In the genomic region with DNA sequence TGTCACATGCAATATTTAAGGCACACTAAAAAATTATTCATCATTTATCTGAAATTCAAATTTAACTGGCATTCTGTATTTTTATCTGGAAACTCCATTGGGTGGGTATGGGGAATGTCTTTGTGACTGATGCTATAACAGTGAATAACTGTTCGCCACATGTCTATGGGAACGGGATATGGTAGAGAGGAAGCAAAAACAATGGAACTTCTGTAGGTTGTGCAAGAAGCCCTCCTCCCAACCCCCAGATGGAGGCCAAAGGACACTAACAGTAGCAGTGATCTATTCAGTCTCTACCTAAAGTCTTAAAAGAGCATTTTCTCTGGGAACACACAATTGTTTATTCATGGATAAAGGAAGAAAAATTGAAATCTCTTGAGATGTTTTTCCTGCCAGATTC, we compare ENCODE assay signal across 1 cellular context.
TF ChIP-seq lines count a peak whose summit lies in the region.

No MANE protein-coding gene starts in this region.

TF ChIP-seq in HepG2, 621 proteins besides CTCF, POLR2A, EP300 and RAD21 (continued from another document and continues in another):
- TF ChIP-seq ZNF468 (CRISPR knock-in tag; IDR thresholded peaks at IDR 0.05) (no peak), ZNF12 (CRISPR knock-in tag; IDR thresholded peaks at IDR 0.05) (peak; percentile 94), CCAR2 (optimal IDR thresholded peaks at IDR 0.05; ENCODE audit: low read depth, low read length) (no peak), ZNF772 (CRISPR knock-in tag; IDR thresholded peaks at IDR 0.05) (no peak), IKZF4 (CRISPR knock-in tag; IDR thresholded peaks at IDR 0.05; ENCODE audit: borderline replicate concordance, low read depth, not compliant biosample characterization) (no peak), SNAI1 (CRISPR knock-in tag; IDR thresholded peaks at IDR 0.05; ENCODE audit: borderline replicate concordance) (no peak), CREB1 (IDR thresholded peaks at IDR 0.05) (no peak), CREB1 (CRISPR knock-in tag; IDR thresholded peaks at IDR 0.05) (no peak), ZNF234 (CRISPR knock-in tag; conservative IDR thresholded peaks at IDR 0.05) (no peak), ZFP36L1 (CRISPR knock-in tag; IDR thresholded peaks at IDR 0.05) (no peak), TEAD2 (CRISPR knock-in tag; IDR thresholded peaks at IDR 0.05) (no peak), MEIS1 (CRISPR knock-in tag; IDR thresholded peaks at IDR 0.05; ENCODE audit: borderline replicate concordance) (no peak), NBN (conservative IDR thresholded peaks at IDR 0.05) (no peak), ZFAT (CRISPR knock-in tag; conservative IDR thresholded peaks at IDR 0.05) (no peak), PAWR (CRISPR knock-in tag; IDR thresholded peaks at IDR 0.05; ENCODE audit: borderline replicate concordance) (no peak), GATAD1 (CRISPR knock-in tag; IDR thresholded peaks at IDR 0.05) (no peak), ZNF136 (CRISPR knock-in tag; IDR thresholded peaks at IDR 0.05; ENCODE audit: low read depth) (no peak), SP1 (IDR thresholded peaks at IDR 0.05) (no peak), SP1 (CRISPR knock-in tag; IDR thresholded peaks at IDR 0.05) (no peak), ZNF619 (CRISPR knock-in tag; IDR thresholded peaks at IDR 0.05) (no peak), ZC3H13 (CRISPR knock-in tag; IDR thresholded peaks at IDR 0.05) (no peak), CEBPG (CRISPR knock-in tag; IDR thresholded peaks at IDR 0.05) (peak; percentile 88), KDM5B (CRISPR knock-in tag; IDR thresholded peaks at IDR 0.05; ENCODE audit: borderline replicate concordance) (no peak), ARNT2 (CRISPR knock-in tag; IDR thresholded peaks at IDR 0.05; ENCODE audit: low read depth) (no peak), AHR (CRISPR knock-in tag; IDR thresholded peaks at IDR 0.05) (no peak), ZNF232 (CRISPR knock-in tag; IDR thresholded peaks at IDR 0.05; ENCODE audit: borderline replicate concordance) (no peak), ZNF331 (CRISPR knock-in tag; IDR thresholded peaks at IDR 0.05) (peak; percentile 75), HOXA5 (CRISPR knock-in tag; IDR thresholded peaks at IDR 0.05) (no peak), ZNF260 (CRISPR knock-in tag; IDR thresholded peaks at IDR 0.05; ENCODE audit: borderline replicate concordance, low read depth) (no peak), PAF1 (CRISPR knock-in tag; IDR thresholded peaks at IDR 0.05) (no peak), PHB2 (IDR thresholded peaks at IDR 0.05; ENCODE audit: partially characterized antibody) (no peak), MZF1 (CRISPR knock-in tag; IDR thresholded peaks at IDR 0.05; ENCODE audit: borderline replicate concordance) (no peak), KDM5A (IDR thresholded peaks at IDR 0.05; ENCODE audit: borderline replicate concordance, low read length) (no peak), RCOR2 (CRISPR knock-in tag; IDR thresholded peaks at IDR 0.05) (no peak), HOXA3 (CRISPR knock-in tag; IDR thresholded peaks at IDR 0.05) (peak; percentile 22; the same call in 1 of the 2 replicates), RFX5 (IDR thresholded peaks at IDR 0.05; ENCODE audit: low read depth, low read length) (no peak), ZNF564 (CRISPR knock-in tag; IDR thresholded peaks at IDR 0.05) (no peak), ZNF598 (CRISPR knock-in tag; IDR thresholded peaks at IDR 0.05; ENCODE audit: borderline replicate concordance) (no peak), ZNF678 (CRISPR knock-in tag; IDR thresholded peaks at IDR 0.05) (no peak), ZNF552 (CRISPR knock-in tag; IDR thresholded peaks at IDR 0.05; ENCODE audit: borderline replicate concordance) (no peak), HOXA9 (CRISPR knock-in tag; IDR thresholded peaks at IDR 0.05; ENCODE audit: borderline replicate concordance) (no peak), PHF5A (CRISPR knock-in tag; IDR thresholded peaks at IDR 0.05; ENCODE audit: low read depth, unreplicated experiment) (no peak), RBFOX2 (IDR thresholded peaks at IDR 0.05; ENCODE audit: low read depth, low read length) (no peak), HNF4A (CRISPR knock-in tag; IDR thresholded peaks at IDR 0.05) (peak; percentile 46), FOXA1 (IDR thresholded peaks at IDR 0.05) (no peak), FOXA1 (CRISPR knock-in tag; IDR thresholded peaks at IDR 0.05) (no peak), HDAC1 (CRISPR knock-in tag; IDR thresholded peaks at IDR 0.05) (no peak), SOX5 (CRISPR knock-in tag; IDR thresholded peaks at IDR 0.05; ENCODE audit: borderline replicate concordance) (peak; percentile 87), IRF2 (CRISPR knock-in tag; IDR thresholded peaks at IDR 0.05) (no peak)
- TF ChIP-seq, protein P1, sequence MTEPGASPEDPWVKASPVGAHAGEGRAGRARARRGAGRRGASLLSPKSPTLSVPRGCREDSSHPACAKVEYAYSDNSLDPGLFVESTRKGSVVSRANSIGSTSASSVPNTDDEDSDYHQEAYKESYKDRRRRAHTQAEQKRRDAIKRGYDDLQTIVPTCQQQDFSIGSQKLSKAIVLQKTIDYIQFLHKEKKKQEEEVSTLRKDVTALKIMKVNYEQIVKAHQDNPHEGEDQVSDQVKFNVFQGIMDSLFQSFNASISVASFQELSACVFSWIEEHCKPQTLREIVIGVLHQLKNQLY (CRISPR knock-in tag; IDR thresholded peaks at IDR 0.05), result no peak
- TF ChIP-seq, protein P2, sequence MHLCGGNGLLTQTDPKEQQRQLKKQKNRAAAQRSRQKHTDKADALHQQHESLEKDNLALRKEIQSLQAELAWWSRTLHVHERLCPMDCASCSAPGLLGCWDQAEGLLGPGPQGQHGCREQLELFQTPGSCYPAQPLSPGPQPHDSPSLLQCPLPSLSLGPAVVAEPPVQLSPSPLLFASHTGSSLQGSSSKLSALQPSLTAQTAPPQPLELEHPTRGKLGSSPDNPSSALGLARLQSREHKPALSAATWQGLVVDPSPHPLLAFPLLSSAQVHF (CRISPR knock-in tag; IDR thresholded peaks at IDR 0.05), result no peak
- TF ChIP-seq, protein P3, sequence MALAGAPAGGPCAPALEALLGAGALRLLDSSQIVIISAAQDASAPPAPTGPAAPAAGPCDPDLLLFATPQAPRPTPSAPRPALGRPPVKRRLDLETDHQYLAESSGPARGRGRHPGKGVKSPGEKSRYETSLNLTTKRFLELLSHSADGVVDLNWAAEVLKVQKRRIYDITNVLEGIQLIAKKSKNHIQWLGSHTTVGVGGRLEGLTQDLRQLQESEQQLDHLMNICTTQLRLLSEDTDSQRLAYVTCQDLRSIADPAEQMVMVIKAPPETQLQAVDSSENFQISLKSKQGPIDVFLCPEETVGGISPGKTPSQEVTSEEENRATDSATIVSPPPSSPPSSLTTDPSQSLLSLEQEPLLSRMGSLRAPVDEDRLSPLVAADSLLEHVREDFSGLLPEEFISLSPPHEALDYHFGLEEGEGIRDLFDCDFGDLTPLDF (CRISPR knock-in tag; IDR thresholded peaks at IDR 0.05), result no peak
- TF ChIP-seq, protein P4, sequence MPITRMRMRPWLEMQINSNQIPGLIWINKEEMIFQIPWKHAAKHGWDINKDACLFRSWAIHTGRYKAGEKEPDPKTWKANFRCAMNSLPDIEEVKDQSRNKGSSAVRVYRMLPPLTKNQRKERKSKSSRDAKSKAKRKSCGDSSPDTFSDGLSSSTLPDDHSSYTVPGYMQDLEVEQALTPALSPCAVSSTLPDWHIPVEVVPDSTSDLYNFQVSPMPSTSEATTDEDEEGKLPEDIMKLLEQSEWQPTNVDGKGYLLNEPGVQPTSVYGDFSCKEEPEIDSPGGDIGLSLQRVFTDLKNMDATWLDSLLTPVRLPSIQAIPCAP (CRISPR knock-in tag; IDR thresholded peaks at IDR 0.05; ENCODE audit: low read depth), result no peak
- TF ChIP-seq, protein P5, sequence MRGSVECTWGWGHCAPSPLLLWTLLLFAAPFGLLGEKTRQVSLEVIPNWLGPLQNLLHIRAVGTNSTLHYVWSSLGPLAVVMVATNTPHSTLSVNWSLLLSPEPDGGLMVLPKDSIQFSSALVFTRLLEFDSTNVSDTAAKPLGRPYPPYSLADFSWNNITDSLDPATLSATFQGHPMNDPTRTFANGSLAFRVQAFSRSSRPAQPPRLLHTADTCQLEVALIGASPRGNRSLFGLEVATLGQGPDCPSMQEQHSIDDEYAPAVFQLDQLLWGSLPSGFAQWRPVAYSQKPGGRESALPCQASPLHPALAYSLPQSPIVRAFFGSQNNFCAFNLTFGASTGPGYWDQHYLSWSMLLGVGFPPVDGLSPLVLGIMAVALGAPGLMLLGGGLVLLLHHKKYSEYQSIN (CRISPR knock-in tag; IDR thresholded peaks at IDR 0.05; ENCODE audit: borderline replicate concordance), result no peak
- TF ChIP-seq, protein P6, sequence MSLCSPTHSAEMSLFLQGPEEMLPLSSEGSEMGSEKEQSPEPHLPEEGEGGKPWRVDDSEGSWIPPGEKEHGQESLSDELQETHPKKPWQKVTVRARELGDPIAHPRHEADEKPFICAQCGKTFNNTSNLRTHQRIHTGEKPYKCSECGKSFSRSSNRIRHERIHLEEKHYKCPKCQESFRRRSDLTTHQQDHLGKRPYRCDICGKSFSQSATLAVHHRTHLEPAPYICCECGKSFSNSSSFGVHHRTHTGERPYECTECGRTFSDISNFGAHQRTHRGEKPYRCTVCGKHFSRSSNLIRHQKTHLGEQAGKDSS (CRISPR knock-in tag; IDR thresholded peaks at IDR 0.05; ENCODE audit: borderline replicate concordance, low read depth), result no peak
- TF ChIP-seq, protein P7, sequence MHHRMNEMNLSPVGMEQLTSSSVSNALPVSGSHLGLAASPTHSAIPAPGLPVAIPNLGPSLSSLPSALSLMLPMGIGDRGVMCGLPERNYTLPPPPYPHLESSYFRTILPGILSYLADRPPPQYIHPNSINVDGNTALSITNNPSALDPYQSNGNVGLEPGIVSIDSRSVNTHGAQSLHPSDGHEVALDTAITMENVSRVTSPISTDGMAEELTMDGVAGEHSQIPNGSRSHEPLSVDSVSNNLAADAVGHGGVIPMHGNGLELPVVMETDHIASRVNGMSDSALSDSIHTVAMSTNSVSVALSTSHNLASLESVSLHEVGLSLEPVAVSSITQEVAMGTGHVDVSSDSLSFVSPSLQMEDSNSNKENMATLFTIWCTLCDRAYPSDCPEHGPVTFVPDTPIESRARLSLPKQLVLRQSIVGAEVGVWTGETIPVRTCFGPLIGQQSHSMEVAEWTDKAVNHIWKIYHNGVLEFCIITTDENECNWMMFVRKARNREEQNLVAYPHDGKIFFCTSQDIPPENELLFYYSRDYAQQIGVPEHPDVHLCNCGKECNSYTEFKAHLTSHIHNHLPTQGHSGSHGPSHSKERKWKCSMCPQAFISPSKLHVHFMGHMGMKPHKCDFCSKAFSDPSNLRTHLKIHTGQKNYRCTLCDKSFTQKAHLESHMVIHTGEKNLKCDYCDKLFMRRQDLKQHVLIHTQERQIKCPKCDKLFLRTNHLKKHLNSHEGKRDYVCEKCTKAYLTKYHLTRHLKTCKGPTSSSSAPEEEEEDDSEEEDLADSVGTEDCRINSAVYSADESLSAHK (CRISPR knock-in tag; IDR thresholded peaks at IDR 0.05; ENCODE audit: borderline replicate concordance), result no peak
- TF ChIP-seq, protein P8, sequence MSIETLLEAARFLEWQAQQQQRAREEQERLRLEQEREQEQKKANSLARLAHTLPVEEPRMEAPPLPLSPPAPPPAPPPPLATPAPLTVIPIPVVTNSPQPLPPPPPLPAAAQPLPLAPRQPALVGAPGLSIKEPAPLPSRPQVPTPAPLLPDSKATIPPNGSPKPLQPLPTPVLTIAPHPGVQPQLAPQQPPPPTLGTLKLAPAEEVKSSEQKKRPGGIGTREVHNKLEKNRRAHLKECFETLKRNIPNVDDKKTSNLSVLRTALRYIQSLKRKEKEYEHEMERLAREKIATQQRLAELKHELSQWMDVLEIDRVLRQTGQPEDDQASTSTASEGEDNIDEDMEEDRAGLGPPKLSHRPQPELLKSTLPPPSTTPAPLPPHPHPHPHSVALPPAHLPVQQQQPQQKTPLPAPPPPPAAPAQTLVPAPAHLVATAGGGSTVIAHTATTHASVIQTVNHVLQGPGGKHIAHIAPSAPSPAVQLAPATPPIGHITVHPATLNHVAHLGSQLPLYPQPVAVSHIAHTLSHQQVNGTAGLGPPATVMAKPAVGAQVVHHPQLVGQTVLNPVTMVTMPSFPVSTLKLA (IDR thresholded peaks at IDR 0.05), result no peak
- TF ChIP-seq, protein P9, sequence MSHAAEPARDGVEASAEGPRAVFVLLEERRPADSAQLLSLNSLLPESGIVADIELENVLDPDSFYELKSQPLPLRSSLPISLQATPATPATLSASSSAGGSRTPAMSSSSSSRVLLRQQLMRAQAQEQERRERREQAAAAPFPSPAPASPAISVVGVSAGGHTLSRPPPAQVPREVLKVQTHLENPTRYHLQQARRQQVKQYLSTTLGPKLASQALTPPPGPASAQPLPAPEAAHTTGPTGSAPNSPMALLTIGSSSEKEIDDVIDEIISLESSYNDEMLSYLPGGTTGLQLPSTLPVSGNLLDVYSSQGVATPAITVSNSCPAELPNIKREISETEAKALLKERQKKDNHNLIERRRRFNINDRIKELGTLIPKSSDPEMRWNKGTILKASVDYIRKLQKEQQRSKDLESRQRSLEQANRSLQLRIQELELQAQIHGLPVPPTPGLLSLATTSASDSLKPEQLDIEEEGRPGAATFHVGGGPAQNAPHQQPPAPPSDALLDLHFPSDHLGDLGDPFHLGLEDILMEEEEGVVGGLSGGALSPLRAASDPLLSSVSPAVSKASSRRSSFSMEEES (CRISPR knock-in tag; IDR thresholded peaks at IDR 0.05), result no peak
- TF ChIP-seq, protein P10, sequence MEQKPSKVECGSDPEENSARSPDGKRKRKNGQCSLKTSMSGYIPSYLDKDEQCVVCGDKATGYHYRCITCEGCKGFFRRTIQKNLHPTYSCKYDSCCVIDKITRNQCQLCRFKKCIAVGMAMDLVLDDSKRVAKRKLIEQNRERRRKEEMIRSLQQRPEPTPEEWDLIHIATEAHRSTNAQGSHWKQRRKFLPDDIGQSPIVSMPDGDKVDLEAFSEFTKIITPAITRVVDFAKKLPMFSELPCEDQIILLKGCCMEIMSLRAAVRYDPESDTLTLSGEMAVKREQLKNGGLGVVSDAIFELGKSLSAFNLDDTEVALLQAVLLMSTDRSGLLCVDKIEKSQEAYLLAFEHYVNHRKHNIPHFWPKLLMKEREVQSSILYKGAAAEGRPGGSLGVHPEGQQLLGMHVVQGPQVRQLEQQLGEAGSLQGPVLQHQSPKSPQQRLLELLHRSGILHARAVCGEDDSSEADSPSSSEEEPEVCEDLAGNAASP (CRISPR knock-in tag; IDR thresholded peaks at IDR 0.05; ENCODE audit: borderline replicate concordance), result no peak
